In genomic region chr10:103193107-103193819, GRCh38 we compare ENCODE assay signal across 8 cellular contexts. TPM values are rescaled to one million over a fixed set of nuclear protein-coding genes. Genes with fewer than 3 reads are reported as not detected.
DNase-seq lines count a peak whose midpoint lies in the region; ATAC-seq and TF ChIP-seq lines count a peak whose summit lies in the region.

TSS of gene NT5C2 (minus strand) at chr10:103193272. CDS start at chr10:103174958, 18,314 bp downstream.

- TF ChIP-seq CTCF in OCI-LY3 (IDR thresholded peaks at IDR 0.05; ENCODE audit: low read depth, low read length): no peak
- no peak for TF ChIP-seq CTCF in epithelial cell of esophagus (IDR thresholded peaks at IDR 0.05; ENCODE audit: insufficient read depth, low read depth, low read length, missing control alignments)

- ATAC-seq in HG03460 (IDR thresholded peaks at IDR 0.05; ENCODE audit: unreplicated experiment): peak; percentile 48

- H3K27me3 ChIP-seq in BLaER1 treated with 17β-estradiol and CSF1 and Interleukin-3, amounts not matched to agents 10 nM and 100 nM: no peaks in the 10 kb centered on the region
- H3K27me3 ChIP-seq in OCI-LY3 (ENCODE audit: low read depth, low read length) (peaks cover 10% of the 10 kb centered on the region), mononuclear cell (ENCODE audit: insufficient read depth, low read length) (no peaks in the 10 kb centered on the region)

- peak within 1 kb of the TSS; percentile 75 for H2AFZ ChIP-seq in OCI-LY3 (ENCODE audit: low read depth, low read length)

- H3K4me2 ChIP-seq in BLaER1 treated with 17β-estradiol and CSF1 and Interleukin-3, amounts not matched to agents 10 nM and 100 nM: peak within 1 kb of the TSS; percentile 76 to 97 (median 89)
- peak within 1 kb of the TSS; percentile 93 for H3K4me2 ChIP-seq in OCI-LY3 (ENCODE audit: low read length)

- peaks cover 6 to 22% (median 11%) of the 10 kb centered on the region in 11 experiments; a peak in 15 of 22 replicates for H3K36me3 ChIP-seq in BLaER1 treated with 17β-estradiol and CSF1 and Interleukin-3, amounts not matched to agents 10 nM and 100 nM
- no peaks in the 10 kb centered on the region for H3K36me3 ChIP-seq in OCI-LY3 (replicated peaks; ENCODE audit: low read depth, low read length)

- H3K4me1 ChIP-seq in BLaER1 treated with 17β-estradiol and CSF1 and Interleukin-3, amounts not matched to agents 10 nM and 100 nM: peaks cover 49 to 77% (median 56%) of the 10 kb centered on the region in 10 experiments
- H3K4me1 ChIP-seq in OCI-LY3 (ENCODE audit: low read length) (peaks cover 17% of the 10 kb centered on the region), mononuclear cell (ENCODE audit: insufficient read depth, low read length) (peaks cover 70% of the 10 kb centered on the region)

- peak within 1 kb of the TSS; percentile 95 to 99 (median 96) for H3K27ac ChIP-seq in BLaER1 treated with 17β-estradiol and CSF1 and Interleukin-3, amounts not matched to agents 10 nM and 100 nM
- peak within 1 kb of the TSS; percentile 55 for H3K27ac ChIP-seq in OCI-LY3 (ENCODE audit: low read length)

- peak within 1 kb of the TSS; percentile 77 to 98 (median 85) for H3K4me3 ChIP-seq in BLaER1 treated with 17β-estradiol and CSF1 and Interleukin-3, amounts not matched to agents 10 nM and 100 nM
- peak within 1 kb of the TSS; percentile 93 for H3K4me3 ChIP-seq in OCI-LY3 (ENCODE audit: low read length)
- H3K4me3 ChIP-seq in epithelial cell of esophagus (ENCODE audit: low read length): peak within 1 kb of the TSS; percentile 79
- peak within 1 kb of the TSS; percentile 94 for H3K4me3 ChIP-seq in mononuclear cell (ENCODE audit: low read length)

- H3K9ac ChIP-seq in BLaER1 treated with 17β-estradiol and CSF1 and Interleukin-3, amounts not matched to agents 10 nM and 100 nM: peak within 1 kb of the TSS; percentile 95 to 99 (median 97)
- H3K9ac ChIP-seq in OCI-LY3 (ENCODE audit: low read length): peak within 1 kb of the TSS; percentile 86

- peaks cover 10 to 42% (median 36%) of the 10 kb centered on the region in 11 experiments; a peak in 19 of 22 replicates for H4K20me1 ChIP-seq in BLaER1 treated with 17β-estradiol and CSF1 and Interleukin-3, amounts not matched to agents 10 nM and 100 nM
- no peaks in the 10 kb centered on the region for H4K20me1 ChIP-seq in OCI-LY3 (ENCODE audit: insufficient read depth, low read length)

- DNase-seq in GM19240 (ENCODE audit: insufficient read length, low spot score) (peak; percentile 51), activated T-cell treated with anti-CD3 and anti-CD28 coated beads for 24 hours (ENCODE audit: low read depth) (peak; percentile 73), epithelial cell of esophagus (ENCODE audit: low read depth) (peak; percentile 82)
- DNase-seq in stimulated activated CD8-positive, alpha-beta memory T cell treated with anti-CD3 and anti-CD28 coated beads, Interleukin-2, amount 100 ng/mL, for 48 hours (ENCODE audit: low read depth in 2 of 2): peak; percentile 74 to 81

- H3K79me2 ChIP-seq in OCI-LY3 (ENCODE audit: low read length): peaks cover 31% of the 10 kb centered on the region

- no peaks in the 10 kb centered on the region for H3K9me3 ChIP-seq in BLaER1 treated with 17β-estradiol and CSF1 and Interleukin-3, amounts not matched to agents 10 nM and 100 nM (replicated peaks in 1 of 11)
- H3K9me3 ChIP-seq in OCI-LY3 (ENCODE audit: insufficient read depth, low read length) (no peaks in the 10 kb centered on the region), mononuclear cell (ENCODE audit: low read depth, low read length) (no peaks in the 10 kb centered on the region)

RNA-seq across cellular contexts. Expression of gene NT5C2, which starts in this region (rescaled TPM):
- total RNA-seq in mononuclear cell: 62.2 TPM

Comparison
In these comparisons a context has a peak if more than half of its experiments do, and no peak if none do; other contexts are left out.
1. Peak in every context shown above with its lines: DNase-seq, ATAC-seq, H3K4me3 ChIP-seq and H3K27ac ChIP-seq.